ENCODE assay signal across 12 cellular contexts in genomic region chr10:68792115-68792514, GRCh38. TPM values are rescaled to one million over a fixed set of nuclear protein-coding genes. Genes with fewer than 3 reads are reported as not detected.
A peak's percentile ranks its signal among the peaks of the same experiment; 100 is the strongest.
DNase-seq lines count a peak whose midpoint lies in the region; ATAC-seq and TF ChIP-seq lines count a peak whose summit lies in the region.
"Had no signal": no experiment of that assay in that cellular context is flagged by ENCODE, and none has a peak within 500 bp of the region (broad histone marks: within the 10 kb centered on the region; RNA-seq: fewer than 3 reads in every experiment).

No MANE protein-coding gene starts in this region.

- no TSS peak for BruUV-seq in HCT116 (replicated peaks; lab: Mats Ljungman, UMichigan)

- no peak for TF ChIP-seq EP300 in SK-N-SH (IDR thresholded peaks at IDR 0.05; ENCODE audit: borderline replicate concordance in 1 of 2, low read depth in 1 of 2, low read length in 1 of 2)

- no peak overlapping the region for H3K9ac ChIP-seq in HCT116 (ENCODE audit: low read length)
- no peak overlapping the region for H3K9ac ChIP-seq in SK-N-SH

- intact Hi-C loops in HCT116 (cut with micrococcal nuclease): loop anchor here (1.0 to 10.0 kb wide), 3 partner anchors 105 to 300 kb away; partner anchors contain the start of gene DDX21

- POLR2A ChIA-PET in HCT116 (lab: Charles Lee): no interaction called here
- POLR2A ChIA-PET in SK-N-SH (lab: Yijun Ruan, JAX): no interaction called here

- H3K27me3 ChIP-seq in HCT116 (ENCODE audit: insufficient read depth, low read length) (no peaks in the 10 kb centered on the region), SK-N-SH (ENCODE audit: insufficient read depth) (no peaks in the 10 kb centered on the region)
- H3K27me3 ChIP-seq: uterus had no signal

- H3K27ac ChIP-seq in HCT116 (ENCODE audit: low read depth, low read length): no peak overlapping the region
- no peak overlapping the region for H3K27ac ChIP-seq in SK-N-SH (ENCODE audit: low read depth in 2 of 2, low read length in 1 of 2)
- H3K27ac ChIP-seq: uterus had no signal

- in situ Hi-C loops in ACHN (cut with HindIII; ENCODE audit: low pct_ligation_motif_present, low pct_unique_long_range_greater_than_20kb, low sequenced_read_pairs): no loop called here

- H3K4me2 ChIP-seq in HCT116 (ENCODE audit: low read length) (no peak overlapping the region), SK-N-SH (no peak overlapping the region)

- TF ChIP-seq CTCF in HCT116 (IDR thresholded peaks at IDR 0.05 in 2 of 3, conservative IDR thresholded peaks at IDR 0.05 in 1 of 3; ENCODE audit: borderline replicate concordance in 1 of 3, insufficient read depth in 1 of 3, low read depth in 2 of 3, low read length in 2 of 3) (peak; percentile 3 to 30 (median 20); a peak in 1 of 6 replicates), SK-N-SH (IDR thresholded peaks at IDR 0.05) (peak; percentile 57), fibroblast of the aortic adventitia (IDR thresholded peaks at IDR 0.05; ENCODE audit: insufficient read depth, low read length) (no peak), glutamatergic neuron (IDR thresholded peaks at IDR 0.05; ENCODE audit: partially characterized antibody, unreplicated experiment) (no peak)

- peak; percentile 27; the same call in 1 of the 2 replicates for ATAC-seq in HCT116

- H3K9me2 ChIP-seq in HCT116 (ENCODE audit: insufficient read depth): no peaks in the 10 kb centered on the region
- H3K9me2 ChIP-seq in SK-N-SH: no peaks in the 10 kb centered on the region

- peaks cover 32 to 48% of the 10 kb centered on the region in 2 experiments for H3K36me3 ChIP-seq in HCT116 (ENCODE audit: control insufficient read depth in 1 of 2, insufficient read depth in 2 of 2, low read length in 2 of 2)
- peaks cover 26 to 84% of the 10 kb centered on the region in 2 experiments for H3K36me3 ChIP-seq in SK-N-SH (replicated peaks in 1 of 2; ENCODE audit: control insufficient read depth in 1 of 2, insufficient read depth in 2 of 2, low read length in 1 of 2)
- H3K36me3 ChIP-seq: uterus had no signal

- H3K27me3 Mint-ChIP-seq in glutamatergic neuron (ENCODE audit: unreplicated experiment): no peaks in the 10 kb centered on the region
- H3K27me3 Mint-ChIP-seq: activated naive CD4-positive, alpha-beta T cell treated with anti-CD3 and anti-CD28 coated beads, Interleukin-2, amount 50 U/mL, for 24 hours; CD4-positive, alpha-beta memory T cell had no signal

- no peaks in the 10 kb centered on the region for H3K79me2 ChIP-seq in HCT116 (ENCODE audit: insufficient read depth, low read length)
- no peaks in the 10 kb centered on the region; the same call in 1 of the 2 replicates for H3K79me2 ChIP-seq in SK-N-SH (ENCODE audit: insufficient read depth)

- no peak overlapping the region for H3K4me3 Mint-ChIP-seq in glutamatergic neuron (ENCODE audit: unreplicated experiment)
- H3K4me3 Mint-ChIP-seq: activated naive CD4-positive, alpha-beta T cell treated with anti-CD3 and anti-CD28 coated beads, Interleukin-2, amount 50 U/mL, for 24 hours; CD4-positive, alpha-beta memory T cell had no signal

- CTCF ChIA-PET in HCT116 (lab: Charles Lee) (no interaction called here), SK-N-SH (lab: Yijun Ruan, JAX) (interaction anchor here (1.1 kb wide), 1 partner anchor 105 kb away, joined by 4 read pairs; no protein-coding TSS in a partner anchor)

- H3K9me3 Mint-ChIP-seq in glutamatergic neuron (ENCODE audit: unreplicated experiment): no peaks in the 10 kb centered on the region
- H3K9me3 Mint-ChIP-seq: activated naive CD4-positive, alpha-beta T cell treated with anti-CD3 and anti-CD28 coated beads, Interleukin-2, amount 50 U/mL, for 24 hours; CD4-positive, alpha-beta memory T cell had no signal

- H4K20me1 ChIP-seq in HCT116 (ENCODE audit: insufficient read depth) (no peaks in the 10 kb centered on the region), SK-N-SH (ENCODE audit: insufficient read depth) (no peaks in the 10 kb centered on the region)

- no peaks in the 10 kb centered on the region for H3K4me1 ChIP-seq in HCT116 (ENCODE audit: control insufficient read depth in 1 of 2, insufficient read depth in 2 of 2, low read length in 2 of 2)
- H3K4me1 ChIP-seq in SK-N-SH (ENCODE audit: control insufficient read depth in 1 of 2, insufficient read depth in 2 of 2, low read depth in 1 of 2, low read length in 1 of 2): no peaks in the 10 kb centered on the region
- H3K4me1 ChIP-seq: uterus had no signal

- RAD21 ChIA-PET in HCT116 (lab: Charles Lee; ENCODE audit: low non-redundant PET in 1 of 2, low total read pairs in 2 of 2, uncharacterized antibody in 2 of 2, unreplicated experiment in 2 of 2): no interaction called here

- no peaks in the 10 kb centered on the region for H3K9me3 ChIP-seq in HCT116 (ENCODE audit: control insufficient read depth in 1 of 2, insufficient read depth in 1 of 2, low read depth in 1 of 2, low read length in 2 of 2)
- no peaks in the 10 kb centered on the region for H3K9me3 ChIP-seq in SK-N-SH
- H3K9me3 ChIP-seq: uterus had no signal

- no peaks in the 10 kb centered on the region for H3K4me1 Mint-ChIP-seq in glutamatergic neuron (ENCODE audit: low read depth, unreplicated experiment)
- H3K4me1 Mint-ChIP-seq: activated naive CD4-positive, alpha-beta T cell treated with anti-CD3 and anti-CD28 coated beads, Interleukin-2, amount 50 U/mL, for 24 hours; CD4-positive, alpha-beta memory T cell had no signal

- TF ChIP-seq RAD21 in HCT116 (IDR thresholded peaks at IDR 0.05; ENCODE audit: low read depth) (peak; percentile 52), SK-N-SH (IDR thresholded peaks at IDR 0.05; ENCODE audit: low read length) (peak; percentile 41)

- no peak for TF ChIP-seq POLR2A in HCT116 (IDR thresholded peaks at IDR 0.05; ENCODE audit: borderline replicate concordance, extremely low read depth, insufficient read depth, insufficient read length)

- H3K36me3 Mint-ChIP-seq in glutamatergic neuron (ENCODE audit: unreplicated experiment): no peaks in the 10 kb centered on the region

- DNase-seq in ACHN (peak; percentile 10), HCT116 (ENCODE audit: low read depth, low spot score) (no peak), SK-N-SH (no peak), fibroblast of the aortic adventitia (ENCODE audit: low read depth) (peak; percentile 28), glutamatergic neuron (no peak), SIG-M5 (lab: John Stamatoyannopoulos, UW) (no peak), activated gamma-delta T cell treated with Interleukin-2 at 50 U/mL for 16 hours (no peak), CD1c-positive myeloid dendritic cell (ENCODE audit: extremely low spot score) (no peak)
- DNase-seq: CD4-positive, alpha-beta memory T cell; effector memory CD4-positive, alpha-beta T cell; uterus had no signal

- 18% methylated on average over 1 of the region's 1 CpG for whole genome bisulfite sequencing in SK-N-SH (ENCODE audit: low lambda C conversion rate)

- H3F3A ChIP-seq in SK-N-SH (replicated peaks; ENCODE audit: insufficient read depth): peaks cover 24% of the 10 kb centered on the region

- no peak overlapping the region for H2AFZ ChIP-seq in HCT116 (ENCODE audit: low read depth, low read length, poor library complexity, severe bottlenecking)
- H2AFZ ChIP-seq in SK-N-SH (ENCODE audit: low read depth): no peak overlapping the region

- H3K4me3 ChIP-seq in HCT116 (replicated peaks in 1 of 2; ENCODE audit: low read depth in 1 of 2, low read length in 2 of 2) (no peak overlapping the region), SK-N-SH (ENCODE audit: low read depth in 2 of 2, low read length in 1 of 2) (no peak overlapping the region), fibroblast of the aortic adventitia (ENCODE audit: low read depth, low read length) (no peak overlapping the region)
- H3K4me3 ChIP-seq: uterus had no signal

- H3K27ac Mint-ChIP-seq in glutamatergic neuron (ENCODE audit: unreplicated experiment): no peak overlapping the region
- H3K27ac Mint-ChIP-seq: activated naive CD4-positive, alpha-beta T cell treated with anti-CD3 and anti-CD28 coated beads, Interleukin-2, amount 50 U/mL, for 24 hours had no signal

TF ChIP-seq in HCT116, 20 proteins besides CTCF, POLR2A, EP300 and RAD21 (continues in another document):
- TF ChIP-seq EGR1 (IDR thresholded peaks at IDR 0.05; ENCODE audit: low read depth): no peak
- TF ChIP-seq SIN3A (IDR thresholded peaks at IDR 0.05; ENCODE audit: low read depth): no peak

TF ChIP-seq in SK-N-SH, 30 proteins besides CTCF, POLR2A, EP300 and RAD21:
- TF ChIP-seq SMC3 (IDR thresholded peaks at IDR 0.05; ENCODE audit: low read depth, low read length) (0 out of 2 replicates have a peak, but pooled peaks have one; percentile 10), FOXJ3 (CRISPR knock-in tag; IDR thresholded peaks at IDR 0.05) (no peak)

RNA-seq across cellular contexts. Expression of gene STOX1, which starts 35.2 kb away (rescaled TPM):
- total RNA-seq in HCT116 (2021; ENCODE audit: unreplicated experiment) (5.9 TPM), fibroblast of the aortic adventitia (ENCODE audit: low replicate concordance) (0.09 TPM in 1 of 2 replicates, not detected in the other), glutamatergic neuron (ENCODE audit: unreplicated experiment) (0.47 TPM)
- 1.9 and 3.7 TPM in 2 replicates for polyA plus RNA-seq in HCT116 (2012)
- 0.13 and 0.21 TPM in 2 replicates for polyA plus RNA-seq in SK-N-SH (2012; rRNA removed)
- polyA plus RNA-seq in SK-N-SH (2012; cell fraction: cytosol; rRNA removed): 0.30 TPM in 2 replicates
- 0.13 and 0.23 TPM in 2 replicates for polyA plus RNA-seq in SK-N-SH (2012; cell fraction: nucleus; rRNA removed)

Comparison
In these comparisons a context has a peak if more than half of its experiments do, and no peak if none do; other contexts are left out.
1. DNase-seq: peak in ACHN (single experiment) and fibroblast of the aortic adventitia (single experiment); none in HCT116 (single experiment), SK-N-SH (single experiment), glutamatergic neuron (single experiment), SIG-M5 (single experiment), activated gamma-delta T cell treated with Interleukin-2 at 50 U/mL for 16 hours (single experiment) and CD1c-positive myeloid dendritic cell (single experiment).
2. CTCF ChIP-seq: peak in HCT116 (3 of 3) and SK-N-SH (single experiment); none in fibroblast of the aortic adventitia (single experiment) and glutamatergic neuron (single experiment).